In genomic region chr10:74058658-74059057, GRCh38 we compare ENCODE assay signal across 8 cellular contexts.
DNase-seq lines count a peak whose midpoint lies in the region; ATAC-seq and TF ChIP-seq lines count a peak whose summit lies in the region.

No MANE protein-coding gene starts in this region.

- H2BK5ac ChIP-seq in H9 (ENCODE audit: insufficient read length, low read length): no peak overlapping the region

- H3K27ac Mint-ChIP-seq in H9: peak overlapping the region in 2 of 3 experiments; percentile 16 to 33; a peak in 3 of 7 replicates

- no peak overlapping the region for H2BK20ac ChIP-seq in H9 (ENCODE audit: low read depth, low read length, poor library complexity, severe bottlenecking)

- H2AK5ac ChIP-seq in H9 (ENCODE audit: insufficient read length, low read length): no peak overlapping the region

- H3K4me2 ChIP-seq in H9 (ENCODE audit: insufficient read depth, insufficient read length, low read length): no peak overlapping the region

- no peak overlapping the region for H2BK12ac ChIP-seq in H9 (ENCODE audit: insufficient read length, low read depth, low read length)

- H2BK15ac ChIP-seq in H9 (ENCODE audit: low read depth, low read length): no peak overlapping the region

- TF ChIP-seq POLR2A in spleen (IDR thresholded peaks at IDR 0.05): no peak

- H3K79me1 ChIP-seq in H9 (ENCODE audit: insufficient read depth, low read depth, low read length, poor library complexity, severe bottlenecking): peaks cover 5% of the 10 kb centered on the region

- H3K18ac ChIP-seq in H9 (ENCODE audit: insufficient read length, low read depth, low read length): no peak overlapping the region

- no peak overlapping the region for H4K8ac ChIP-seq in H9 (replicated peaks; ENCODE audit: insufficient read length, low read depth, low read length)

- H3K27ac ChIP-seq in H9 (ENCODE audit: insufficient read length, low read depth, low read length): no peak overlapping the region
- peak overlapping the region; percentile 77 for H3K27ac ChIP-seq in VCaP
- H3K27ac ChIP-seq in lung (ENCODE audit: low read depth in 1 of 2, low read length in 1 of 2): peak overlapping the region; percentile 30 to 42
- peak overlapping the region in 3 of 8 donors; percentile 23 to 75 (median 59) for H3K27ac ChIP-seq in spleen

- intact Hi-C loops in spleen (cut with DNase I; ENCODE audit: low total_unique reads): no loop called here

- H3K36me3 Mint-ChIP-seq in H9 (ENCODE audit: insufficient read depth in 1 of 3, low read depth in 3 of 3): peaks cover 18 to 34% (median 30%) of the 10 kb centered on the region in 3 experiments; a peak in 6 of 7 replicates

- WGBS in H9 (ENCODE audit: extremely low coverage, insufficient read length, low lambda C conversion rate): no CpG with 5 or more reads among the region's 7 CpGs
- 29 to 51% methylated on average over 7 of the region's 7 CpGs for WGBS in lung, 2 donors
- WGBS in spleen, 5 donors: 32 to 46% (median 41%) methylated on average over 7 of the region's 7 CpGs

- H3K4ac ChIP-seq in H9 (ENCODE audit: low read depth, low read length): no peak overlapping the region

- H4K20me1 ChIP-seq in H9 (ENCODE audit: control insufficient read depth, insufficient read depth, insufficient read length): no peaks in the 10 kb centered on the region

- H3K23me2 ChIP-seq in H9 (ENCODE audit: insufficient read length, low read depth, low read length, poor library complexity, severe bottlenecking): no peaks in the 10 kb centered on the region

- peaks cover 6 to 8% of the 10 kb centered on the region in 2 experiments; a peak in 3 of 4 replicates for H3K4me1 Mint-ChIP-seq in H9

- no peak overlapping the region for H3K4me3 ChIP-seq in lung
- H3K4me3 ChIP-seq in spleen: no peak overlapping the region

- no peak overlapping the region for H2BK120ac ChIP-seq in H9 (ENCODE audit: low read depth, low read length, poor library complexity, severe bottlenecking)

- H3K9ac ChIP-seq in H9 (ENCODE audit: extremely low read depth, insufficient read length, low read length): no peak overlapping the region

- peaks cover 0 to 5% of the 10 kb centered on the region in 2 experiments; a peak in 3 of 5 replicates for H3K9me3 Mint-ChIP-seq in H9

- H4K5ac ChIP-seq in H9 (ENCODE audit: insufficient read length, low read depth, low read length): no peak overlapping the region

- no peaks in the 10 kb centered on the region for H3K9me3 ChIP-seq in H9 (ENCODE audit: control insufficient read depth, low read depth, low read length)
- no peaks in the 10 kb centered on the region for H3K9me3 ChIP-seq in lung (ENCODE audit: control insufficient read depth in 2 of 2, insufficient read depth in 1 of 2, low read length in 1 of 2)
- peaks cover 0 to 9% (median 6%) of the 10 kb centered on the region in 8 donors for H3K9me3 ChIP-seq in spleen

- no peak overlapping the region for H3K56ac ChIP-seq in H9 (ENCODE audit: insufficient read length, low read depth, low read length)

- H3K27me3 Mint-ChIP-seq in H9 (ENCODE audit: low read depth): no peaks in the 10 kb centered on the region

- peak; percentile 20; the same call in 1 of the 3 replicates for TF ChIP-seq CTCF in H9 (conservative IDR thresholded peaks at IDR 0.05)
- TF ChIP-seq CTCF in VCaP (conservative IDR thresholded peaks at IDR 0.05): peak; percentile 60
- no peak for TF ChIP-seq CTCF in lung (IDR thresholded peaks at IDR 0.05; ENCODE audit: control extremely low read depth, extremely low read depth)
- no peak for TF ChIP-seq CTCF in spleen (IDR thresholded peaks at IDR 0.05 in 8 of 11, conservative IDR thresholded peaks at IDR 0.05 in 3 of 11)

- H3K14ac ChIP-seq in H9 (ENCODE audit: insufficient read depth, low read length): no peak overlapping the region

- H4K91ac ChIP-seq in H9 (ENCODE audit: insufficient read length, low read depth, low read length): no peak overlapping the region

- H3K23ac ChIP-seq in H9 (ENCODE audit: insufficient read length, low read depth, low read length): no peak overlapping the region

- no peak overlapping the region for H2AFZ ChIP-seq in H9 (ENCODE audit: low read length)

- H3K27me3 ChIP-seq in H9 (ENCODE audit: insufficient read depth, low read length) (no peaks in the 10 kb centered on the region), lung (ENCODE audit: control insufficient read depth, insufficient read depth) (no peaks in the 10 kb centered on the region), spleen (replicated peaks in 1 of 7) (no peaks in the 10 kb centered on the region)

- DNase-seq in DMS153 (lab: John Stamatoyannopoulos, UW) (peak; percentile 60), H9 (no peak), lung (ENCODE audit: low spot score) (no peak), spleen (no peak), A172 (ENCODE audit: low spot score) (no peak), inferior parietal cortex (ENCODE audit: extremely low spot score) (no peak)
- DNase-seq in activated T-cell treated with anti-CD3 and anti-CD28 coated beads, Interleukin-2, amount 50 U/mL, for 48 hours: no peak

- H3K36me3 ChIP-seq in lung (ENCODE audit: control insufficient read depth in 2 of 2, insufficient read depth in 2 of 2, low read length in 2 of 2) (peaks cover 3 to 8% of the 10 kb centered on the region in 2 donors), spleen (peaks cover 0 to 17% (median 3%) of the 10 kb centered on the region in 6 donors)

- H3K4me3 Mint-ChIP-seq in H9: no peak overlapping the region

- no peak for ATAC-seq in lung (ENCODE audit: insufficient read depth, low FRiP score)

- H3K4me1 ChIP-seq in H9 (ENCODE audit: insufficient read depth, low read length) (no peaks in the 10 kb centered on the region; the same call in 1 of the 2 replicates), lung (ENCODE audit: control insufficient read depth in 2 of 2, insufficient read depth in 2 of 2, low read length in 2 of 2) (peaks cover 14 to 23% of the 10 kb centered on the region in 2 donors), spleen (peaks cover 30 to 52% (median 40%) of the 10 kb centered on the region in 6 donors)

- peaks cover 16% of the 10 kb centered on the region; the same call in 1 of the 2 replicates for H3K79me2 ChIP-seq in H9 (ENCODE audit: insufficient read depth, low read length)

- no peak overlapping the region for H3T11ph ChIP-seq in H9 (ENCODE audit: low read length)

Comparison
In these comparisons a context has a peak if more than half of its experiments do, and no peak if none do; other contexts are left out.
1. CTCF ChIP-seq: peak in H9 (single experiment) and VCaP (single experiment); none in lung (single experiment) and spleen (0 of 11).